In genomic region chr20:50410343-50410742, GRCh38 we compare ENCODE assay signal across 1 cellular context.
A peak's percentile ranks its signal among the peaks of the same experiment; 100 is the strongest.
TF ChIP-seq lines count a peak whose summit lies in the region.

No MANE protein-coding gene starts in this region.

TF ChIP-seq in HepG2, 621 proteins besides CTCF, POLR2A, EP300 and RAD21 (continued from another document):
- TF ChIP-seq ZNF407 (CRISPR knock-in tag; IDR thresholded peaks at IDR 0.05; ENCODE audit: not compliant biosample characterization) = no peak
- TF ChIP-seq ZMYM4 (CRISPR knock-in tag; IDR thresholded peaks at IDR 0.05) = 0 out of 2 replicates have a peak, but pooled peaks have one; percentile 24
- no peak for TF ChIP-seq ZNF331 (CRISPR knock-in tag; IDR thresholded peaks at IDR 0.05)
- 0 out of 2 replicates have a peak, but pooled peaks have one; percentile 22 for TF ChIP-seq ZMYM3 (CRISPR knock-in tag; IDR thresholded peaks at IDR 0.05)
- TF ChIP-seq ZNF280B (CRISPR knock-in tag; IDR thresholded peaks at IDR 0.05; ENCODE audit: borderline replicate concordance) = no peak
- TF ChIP-seq ZNF746 (CRISPR knock-in tag; IDR thresholded peaks at IDR 0.05) = 0 out of 2 replicates have a peak, but pooled peaks have one; percentile 32
- no peak for TF ChIP-seq TOE1 (CRISPR knock-in tag; IDR thresholded peaks at IDR 0.05)
- TF ChIP-seq ZNF781 (CRISPR knock-in tag; IDR thresholded peaks at IDR 0.05; ENCODE audit: borderline replicate concordance, not compliant biosample characterization) = peak; percentile 70
- no peak for TF ChIP-seq ZNF430 (CRISPR knock-in tag; IDR thresholded peaks at IDR 0.05)
- 0 out of 2 replicates have a peak, but pooled peaks have one; percentile 36 for TF ChIP-seq ZNF318 (CRISPR knock-in tag; IDR thresholded peaks at IDR 0.05)
- no peak for TF ChIP-seq NONO (IDR thresholded peaks at IDR 0.05)
- no peak for TF ChIP-seq NONO (CRISPR knock-in tag; conservative IDR thresholded peaks at IDR 0.05)
- TF ChIP-seq CEBPB (IDR thresholded peaks at IDR 0.05; ENCODE audit: borderline replicate concordance, low read depth, low read length) = no peak
- peak; percentile 66; the same call in 1 of the 2 replicates for TF ChIP-seq ZNF484 (CRISPR knock-in tag; IDR thresholded peaks at IDR 0.05; ENCODE audit: borderline replicate concordance, low read depth)
- no peak for TF ChIP-seq ZNF17 (CRISPR knock-in tag; IDR thresholded peaks at IDR 0.05)
- no peak for TF ChIP-seq CERS6 (CRISPR knock-in tag; IDR thresholded peaks at IDR 0.05)
- TF ChIP-seq CSRNP1 (CRISPR knock-in tag; IDR thresholded peaks at IDR 0.05) = no peak
- no peak for TF ChIP-seq NCOA1 (CRISPR knock-in tag; IDR thresholded peaks at IDR 0.05)
- peak; percentile 33; the same call in 1 of the 2 replicates for TF ChIP-seq ZNF576 (CRISPR knock-in tag; IDR thresholded peaks at IDR 0.05)
- no peak for TF ChIP-seq KDM3A (CRISPR knock-in tag; IDR thresholded peaks at IDR 0.05; ENCODE audit: low read depth)
- no peak for TF ChIP-seq ZZZ3 (CRISPR knock-in tag; IDR thresholded peaks at IDR 0.05; ENCODE audit: borderline replicate concordance)
TF ChIP-seq in HepG2: peak in this region for 9.
